ENCODE assay signal across 8 cellular contexts in the genomic region with DNA sequence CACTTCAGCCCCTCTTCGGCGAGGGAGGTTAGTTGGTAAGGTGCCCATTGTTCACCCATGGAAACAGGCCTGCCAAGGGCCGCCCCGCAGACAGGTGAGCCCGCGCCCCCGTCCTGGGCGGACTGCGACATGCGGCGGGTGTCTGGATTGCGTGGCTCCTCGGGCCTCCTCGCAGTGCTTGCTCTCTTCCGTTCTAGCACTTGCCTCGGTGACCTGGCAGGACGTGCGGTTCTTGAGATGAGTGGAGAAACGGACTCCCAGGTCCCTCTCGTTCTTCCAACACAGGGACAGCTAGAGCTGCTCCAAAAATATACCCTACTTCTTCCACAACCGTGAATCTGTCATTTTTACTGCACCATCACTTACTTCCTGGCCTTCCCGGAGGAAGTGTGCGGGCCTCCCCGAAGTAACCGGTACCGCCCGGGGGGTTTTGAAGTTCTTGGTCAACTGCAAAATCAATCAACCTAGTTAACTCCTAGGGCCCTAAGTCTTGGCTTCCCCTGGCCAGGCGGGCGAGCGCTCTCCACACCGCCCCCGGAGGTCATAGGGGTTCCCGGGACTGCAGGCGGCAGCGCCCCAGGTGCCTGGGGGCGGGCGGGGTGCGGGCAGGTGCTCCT. TPM values are rescaled to one million over a fixed set of nuclear protein-coding genes. Genes with fewer than 3 reads are reported as not detected.
DNase-seq lines count a peak whose midpoint lies in the region; ATAC-seq, FAIRE-seq and TF ChIP-seq lines count a peak whose summit lies in the region.

No MANE protein-coding gene starts in this region.

- TF ChIP-seq CTCF in SU-DHL-6 (IDR thresholded peaks at IDR 0.05; ENCODE audit: insufficient read depth, low read length, poor library complexity, severe bottlenecking) (peak; percentile 14), astrocyte (IDR thresholded peaks at IDR 0.05; ENCODE audit: insufficient read depth, low read depth, low read length) (no peak)

- no peaks in the 10 kb centered on the region for H3K9me3 ChIP-seq in SU-DHL-6 (ENCODE audit: insufficient read depth, low read length)
- no peaks in the 10 kb centered on the region for H3K9me3 ChIP-seq in astrocyte (ENCODE audit: insufficient read depth, low read depth, low read length)

- peaks cover 26% of the 10 kb centered on the region for H3K79me2 ChIP-seq in SU-DHL-6 (ENCODE audit: insufficient read depth, low read length)
- peaks cover 22% of the 10 kb centered on the region for H3K79me2 ChIP-seq in astrocyte (ENCODE audit: insufficient read depth, low read length)

- peaks cover 4% of the 10 kb centered on the region for H3K9me3 Mint-ChIP-seq in astrocyte (ENCODE audit: unreplicated experiment)

- H3K4me3 ChIP-seq in SU-DHL-6 (ENCODE audit: insufficient read depth, low read length, poor library complexity, severe bottlenecking), result peak overlapping the region; percentile 56
- H3K4me3 ChIP-seq in astrocyte (ENCODE audit: insufficient read depth, low read depth, low read length), result peak overlapping the region; percentile 66

- peaks cover 9% of the 10 kb centered on the region for H3K4me1 ChIP-seq in astrocyte (ENCODE audit: insufficient read depth, low read length)

- H3K27me3 Mint-ChIP-seq in astrocyte (ENCODE audit: low read depth, unreplicated experiment), result no peaks in the 10 kb centered on the region

- peaks cover 19% of the 10 kb centered on the region for H3K4me1 Mint-ChIP-seq in astrocyte (ENCODE audit: low read depth, unreplicated experiment)

- H3K4me2 ChIP-seq in SU-DHL-6 (ENCODE audit: low read depth, low read length, poor library complexity, severe bottlenecking) (peak overlapping the region; percentile 84), astrocyte (ENCODE audit: low read length) (peak overlapping the region; percentile 90)

- H3K9me2 ChIP-seq in SU-DHL-6 (replicated peaks; ENCODE audit: insufficient read depth, low read length), result no peaks in the 10 kb centered on the region

- FAIRE-seq in GM12891 (lab: Jason Lieb, UNC) (no peak), astrocyte (lab: Jason Lieb, UNC) (no peak)

- H3K4me3 Mint-ChIP-seq in astrocyte (ENCODE audit: unreplicated experiment), result peak overlapping the region; percentile 82

- H3K36me3 Mint-ChIP-seq in astrocyte (ENCODE audit: low read depth, unreplicated experiment), result peaks cover 2% of the 10 kb centered on the region

- H3K27me3 ChIP-seq in SU-DHL-6 (ENCODE audit: low read length) (no peaks in the 10 kb centered on the region), astrocyte (ENCODE audit: insufficient read depth, low read length) (peaks cover 2% of the 10 kb centered on the region)

- H3K36me3 ChIP-seq in SU-DHL-6 (ENCODE audit: low read length) (no peaks in the 10 kb centered on the region), astrocyte (ENCODE audit: insufficient read depth, low read length) (no peaks in the 10 kb centered on the region)

- DNase-seq in GM12891 (ENCODE audit: insufficient read length, low spot score) (peak; percentile 66), astrocyte (ENCODE audit: low read depth) (no peak), islet precursor cell (peak; percentile 65), middle frontal gyrus (ENCODE audit: extremely low spot score, low spot score) (no peak)
- DNase-seq in stimulated activated CD4-positive, alpha-beta T cell treated with anti-CD3 and anti-CD28 coated beads, Interleukin-2, amount 100 ng/mL, for 24 hours, result peak; percentile 51

- peak overlapping the region; percentile 5 for H3K27ac Mint-ChIP-seq in astrocyte (ENCODE audit: unreplicated experiment)

- H2AFZ ChIP-seq in SU-DHL-6 (ENCODE audit: low read depth, low read length, severe bottlenecking) (peak overlapping the region; percentile 89), astrocyte (ENCODE audit: low read depth, low read length) (peak overlapping the region; percentile 99)

- H3K27ac ChIP-seq in SU-DHL-6 (ENCODE audit: low read depth, low read length) (peak overlapping the region; percentile 78), astrocyte (ENCODE audit: low read depth, low read length) (no peak overlapping the region)

- no peaks in the 10 kb centered on the region for H4K20me1 ChIP-seq in SU-DHL-6 (ENCODE audit: low read depth, low read length)
- peaks cover 3% of the 10 kb centered on the region for H4K20me1 ChIP-seq in astrocyte (ENCODE audit: insufficient read depth, low read length)

- peak; percentile 28 for ATAC-seq in HG02852 (IDR thresholded peaks at IDR 0.05; ENCODE audit: unreplicated experiment)
- ATAC-seq in HG02763 (IDR thresholded peaks at IDR 0.05; ENCODE audit: unreplicated experiment), result no peak

- TF ChIP-seq POLR2A in GM12891 (IDR thresholded peaks at IDR 0.05; ENCODE audit: low read depth, low read length), result no peak

- H3F3A ChIP-seq in SU-DHL-6 (ENCODE audit: insufficient read depth), result peaks cover 10% of the 10 kb centered on the region; the same call in 1 of the 2 replicates

- H3K9ac ChIP-seq in SU-DHL-6 (ENCODE audit: low read length), result peak overlapping the region; percentile 62
- H3K9ac ChIP-seq in astrocyte (ENCODE audit: low read length), result peak overlapping the region; percentile 65

TF ChIP-seq in GM12891, 5 proteins besides CTCF, POLR2A, EP300 and RAD21:
- TF ChIP-seq POU2F2 (IDR thresholded peaks at IDR 0.05; ENCODE audit: low read depth, low read length) (no peak), PAX5 (IDR thresholded peaks at IDR 0.05; ENCODE audit: insufficient read depth, low read length, severe bottlenecking) (no peak), SPI1 (IDR thresholded peaks at IDR 0.05; ENCODE audit: low read depth, low read length) (no peak), TAF1 (IDR thresholded peaks at IDR 0.05; ENCODE audit: low read depth, low read length) (no peak), POLR2AphosphoS5 (IDR thresholded peaks at IDR 0.05; ENCODE audit: low read depth, low read length) (no peak)

RNA-seq across cellular contexts. Expression of a gene that starts 0.7 kb away (rescaled TPM):
- polyA plus RNA-seq in GM12891 (2012; ENCODE audit: low read depth, missing spikeins), result 4.8 TPM
- total RNA-seq in astrocyte, result 25.3 and 26.2 TPM in 2 replicates

Comparison
In these comparisons a context has a peak if more than half of its experiments do, and no peak if none do; other contexts are left out.
1. DNase-seq: peak in GM12891 (single experiment), islet precursor cell (single experiment) and stimulated activated CD4-positive, alpha-beta T cell treated with anti-CD3 and anti-CD28 coated beads, Interleukin-2, amount 100 ng/mL, for 24 hours (2 of 2); none in astrocyte (single experiment) and middle frontal gyrus (single experiment).